In genomic region chr6:83860347-83860731, GRCh38 we compare ENCODE assay signal across 8 cellular contexts. TPM values are rescaled to one million over a fixed set of nuclear protein-coding genes. Genes with fewer than 3 reads are reported as not detected.
DNase-seq lines count a peak whose midpoint lies in the region; ATAC-seq and TF ChIP-seq lines count a peak whose summit lies in the region.

No MANE protein-coding gene starts in this region.

- H3K36me3 ChIP-seq in iPS-15b (ENCODE audit: control insufficient read depth, insufficient read depth, low read length) = no peaks in the 10 kb centered on the region
- no peaks in the 10 kb centered on the region for H3K36me3 ChIP-seq in testis (ENCODE audit: low read depth, missing control alignments)

- H3K36me3 Mint-ChIP-seq in activated naive CD4-positive, alpha-beta T cell treated with anti-CD3 and anti-CD28 coated beads for 36 hours (ENCODE audit: low read depth) = peaks cover 11% of the 10 kb centered on the region

- no peak for TF ChIP-seq POLR2A in testis (IDR thresholded peaks at IDR 0.05)

- WGBS in testis, 2 donors = 13 to 16% methylated on average over 6 of the region's 6 CpGs

- ATAC-seq in GM19467 (IDR thresholded peaks at IDR 0.05; ENCODE audit: unreplicated experiment) (no peak), GM18520 (IDR thresholded peaks at IDR 0.05; ENCODE audit: unreplicated experiment) (no peak)

- CTCF ChIA-PET in activated naive CD4-positive, alpha-beta T cell treated with anti-CD3 and anti-CD28 coated beads for 36 hours (lab: Charles Lee) = interaction anchor here (0.7 to 1.9 kb wide), 4 partner anchors 10 to 21 kb away, joined by 3 to 7 read pairs (median 4); no protein-coding TSS in a partner anchor

- no peaks in the 10 kb centered on the region for H3K9me3 Mint-ChIP-seq in activated naive CD4-positive, alpha-beta T cell treated with anti-CD3 and anti-CD28 coated beads for 36 hours

- TF ChIP-seq CTCF in VCaP (conservative IDR thresholded peaks at IDR 0.05) (no peak), testis (IDR thresholded peaks at IDR 0.05) (no peak)

- H3K27ac ChIP-seq in VCaP (peak overlapping the region; percentile 69), testis (peak overlapping the region; percentile 77 to 89)

- peak overlapping the region; percentile 56 for H3K9ac ChIP-seq in iPS-15b (ENCODE audit: low read depth, low read length)

- H3K27ac Mint-ChIP-seq in activated naive CD4-positive, alpha-beta T cell treated with anti-CD3 and anti-CD28 coated beads for 36 hours = peak overlapping the region; percentile 82

- H3K4me3 Mint-ChIP-seq in activated naive CD4-positive, alpha-beta T cell treated with anti-CD3 and anti-CD28 coated beads for 36 hours = peak overlapping the region; percentile 100

- H3K9me3 ChIP-seq in iPS-15b (ENCODE audit: control insufficient read depth, insufficient read depth, low read length) (no peaks in the 10 kb centered on the region), testis (no peaks in the 10 kb centered on the region)

- H3K4me1 ChIP-seq in iPS-15b (ENCODE audit: control insufficient read depth, insufficient read depth, low read length) = no peaks in the 10 kb centered on the region
- H3K4me1 ChIP-seq in testis = peaks cover 7% of the 10 kb centered on the region

- H3K4me3 ChIP-seq in iPS-15b (ENCODE audit: low read depth, low read length) (peak overlapping the region; percentile 97), testis (peak overlapping the region; percentile 86)

- H3K27me3 ChIP-seq in iPS-15b (ENCODE audit: control insufficient read depth, insufficient read depth, low read length) = peaks cover 7% of the 10 kb centered on the region
- no peaks in the 10 kb centered on the region for H3K27me3 ChIP-seq in testis

- H3K27me3 Mint-ChIP-seq in activated naive CD4-positive, alpha-beta T cell treated with anti-CD3 and anti-CD28 coated beads for 36 hours (ENCODE audit: low read depth) = peaks cover 6% of the 10 kb centered on the region

- no peak for DNase-seq in activated naive CD4-positive, alpha-beta T cell treated with anti-CD3 and anti-CD28 coated beads for 36 hours
- DNase-seq in activated naive CD4-positive, alpha-beta T cell (lab: John Stamatoyannopoulos, UW) = no peak
- no peak for DNase-seq in testis
- no peak for DNase-seq in NCI-H69 (lab: John Stamatoyannopoulos, UW)

- peaks cover 28% of the 10 kb centered on the region for H3K4me1 Mint-ChIP-seq in activated naive CD4-positive, alpha-beta T cell treated with anti-CD3 and anti-CD28 coated beads for 36 hours (ENCODE audit: low read depth)

- intact Hi-C loops in activated naive CD4-positive, alpha-beta T cell treated with anti-CD3 and anti-CD28 coated beads for 36 hours (cut with micrococcal nuclease) = loop anchor here (1.0 to 10.0 kb wide), 2 partner anchors 13 to 1814 kb away; no protein-coding TSS in a partner anchor
- intact Hi-C loops in testis (cut with DNase I; ENCODE audit: low total_unique reads) = no loop called here

RNA-seq across cellular contexts. Expression of gene CYB5R4, which starts 0.8 kb away (rescaled TPM):
- total RNA-seq in activated naive CD4-positive, alpha-beta T cell treated with anti-CD3 and anti-CD28 coated beads for 36 hours = 10 to 100 TPM; 23.5 to 24.5 TPM
- total RNA-seq in testis = 10 to 100 TPM; 18.2 to 20.5 TPM
- 53.5 TPM for polyA plus RNA-seq in testis (ENCODE audit: insufficient read depth, low read depth, low replicate concordance)

RNA-seq across cellular contexts. Expression of gene RIPPLY2, which starts 7.2 kb away (rescaled TPM):
- total RNA-seq in activated naive CD4-positive, alpha-beta T cell treated with anti-CD3 and anti-CD28 coated beads for 36 hours = not detected
- 1 to 10 TPM in 1 of 2 donors, under 1 TPM in 1; 0.63 to 2.1 TPM for total RNA-seq in testis
- 0.96 TPM for polyA plus RNA-seq in testis (ENCODE audit: insufficient read depth, low read depth, low replicate concordance)
